12 cellular contexts compared by ENCODE assay signal in the genomic region with DNA sequence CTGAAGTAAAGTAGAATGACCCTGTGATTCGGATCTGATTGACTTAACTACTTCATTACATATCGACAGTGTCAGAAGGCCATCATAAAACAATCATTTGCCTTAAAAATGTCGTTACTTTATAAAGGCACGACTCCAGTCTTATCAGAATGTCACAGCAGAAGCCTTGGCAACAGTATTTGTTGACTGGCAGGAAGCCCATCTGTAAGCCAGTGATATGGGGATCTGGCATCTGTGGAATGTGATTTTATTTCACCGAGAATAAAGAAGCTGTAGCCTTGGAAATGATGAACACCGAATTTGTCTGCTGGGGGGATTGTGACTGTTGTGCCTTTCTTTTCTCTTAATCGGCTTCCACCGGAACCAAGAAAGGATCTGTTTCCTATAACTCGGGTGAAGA.
DNase-seq lines count a peak whose midpoint lies in the region; TF ChIP-seq lines count a peak whose summit lies in the region.
"Had no signal": no experiment of that assay in that cellular context is flagged by ENCODE, and none has a peak within 500 bp of the region (broad histone marks: within the 10 kb centered on the region; RNA-seq: fewer than 3 reads in every experiment).

No MANE protein-coding gene starts in this region.

- no peak overlapping the region for H3K4me3 ChIP-seq in cardiac fibroblast (replicated peaks in 1 of 2; ENCODE audit: low read depth in 2 of 2, low read length in 2 of 2)

- DNase-seq in A172 (ENCODE audit: low spot score) (peak; percentile 34), NCI-H226 (peak; percentile 58), cardiac fibroblast (ENCODE audit: low read depth in 2 of 2) (peak; percentile 9 to 10), left kidney (ENCODE audit: low read depth, low spot score) (peak; percentile 18), RPMI8226 (no peak), activated gamma-delta T cell treated with Interleukin-2 at 50 U/mL for 16 hours (no peak), NCI-H187 treated with DMSO at 0.1 percent for 48 hours (lab: John Stamatoyannopoulos, UW) (no peak), NCI-H1930 (lab: John Stamatoyannopoulos, UW) (no peak)
- DNase-seq: Karpas-422; midbrain; NCI-H510A; stimulated activated CD4-positive, alpha-beta T cell treated with anti-CD3 and anti-CD28 coated beads, Interleukin-12 subunit alpha, Interleukin-12 subunit beta, amount 100 ng/mL, for 4 hours had no signal

- TF ChIP-seq CTCF in cardiac fibroblast (IDR thresholded peaks at IDR 0.05; ENCODE audit: low read depth, low read length), result no peak

Comparison
In these comparisons a context has a peak if more than half of its experiments do, and no peak if none do; other contexts are left out.
1. DNase-seq: peak in A172 (single experiment), NCI-H226 (single experiment), cardiac fibroblast (2 of 2) and left kidney (single experiment); none in RPMI8226 (single experiment), activated gamma-delta T cell treated with Interleukin-2 at 50 U/mL for 16 hours (single experiment), NCI-H187 treated with DMSO at 0.1 percent for 48 hours (single experiment) and NCI-H1930 (0 of 2).